In genomic region chr13:30870916-30871712, GRCh38 we compare ENCODE assay signal across 13 cellular contexts. TPM values are rescaled to one million over a fixed set of nuclear protein-coding genes. Genes with fewer than 3 reads are reported as not detected.
DNase-seq lines count a peak whose midpoint lies in the region; ATAC-seq, FAIRE-seq and TF ChIP-seq lines count a peak whose summit lies in the region.
"Had no signal": no experiment of that assay in that cellular context is flagged by ENCODE, and none has a peak within 500 bp of the region (broad histone marks: within the 10 kb centered on the region; RNA-seq: fewer than 3 reads in every experiment).

No MANE protein-coding gene starts in this region.

- H3K27ac ChIP-seq in H1 (ENCODE audit: low read depth, low read length): no peak overlapping the region
- no peak overlapping the region for H3K27ac ChIP-seq in neuronal stem cell (replicated peaks; ENCODE audit: low read length)
- peak overlapping the region; percentile 81 to 91 for H3K27ac ChIP-seq in uterus
- H3K27ac ChIP-seq: 22Rv1 had no signal

- no peak overlapping the region for H4K91ac ChIP-seq in H1 (replicated peaks; ENCODE audit: insufficient read length, low read length)
- no peak overlapping the region for H4K91ac ChIP-seq in neuronal stem cell (ENCODE audit: low read depth, low read length, poor library complexity)

- H3K18ac ChIP-seq in H1 (ENCODE audit: extremely low read depth, low read length) (peak overlapping the region; percentile 71), neuronal stem cell (ENCODE audit: low read length) (peak overlapping the region; percentile 83)

- no peak for TF ChIP-seq RAD21 in H1 (IDR thresholded peaks at IDR 0.05 in 1 of 2, conservative IDR thresholded peaks at IDR 0.05 in 1 of 2; ENCODE audit: low read depth in 2 of 2, low read length in 2 of 2)

- no peak overlapping the region for H2BK20ac ChIP-seq in H1 (ENCODE audit: low read length)

- 83% methylated on average over 26 of the region's 26 CpGs; no CpG with 5 or more reads in 1 of the 2 experiments for WGBS in H1 (ENCODE audit: extremely low coverage in 1 of 2, insufficient coverage in 1 of 2, insufficient read length in 1 of 2, insufficient replicate concordance in 2 of 2, low coverage in 1 of 2, low lambda C conversion rate in 2 of 2, missing lambda C conversion rate in 1 of 2), 2 experiments
- no CpG with 5 or more reads among the region's 26 CpGs for WGBS in neuronal stem cell (ENCODE audit: extremely low coverage in 2 of 2, insufficient read length in 2 of 2, insufficient replicate concordance in 1 of 2), 2 donors

- H3K4ac ChIP-seq in H1 (replicated peaks; ENCODE audit: insufficient read length, low read depth, low read length) (no peak overlapping the region), neuronal stem cell (ENCODE audit: low read length) (peak overlapping the region; percentile 54)

- 0 out of 2 replicates have a peak overlapping the region, but pooled peaks have one; percentile 53 for H2BK15ac ChIP-seq in H1 (ENCODE audit: low read length)
- peak overlapping the region; percentile 57 for H2BK15ac ChIP-seq in neuronal stem cell (ENCODE audit: low read length)

- no peaks in the 10 kb centered on the region for H3K9me3 ChIP-seq in H1 (ENCODE audit: insufficient read depth in 2 of 2, low read depth in 1 of 2, low read length in 1 of 2)
- no peaks in the 10 kb centered on the region for H3K9me3 ChIP-seq in neuronal stem cell (replicated peaks in 1 of 2; ENCODE audit: control insufficient read depth in 2 of 2, insufficient read depth in 1 of 2, low read depth in 1 of 2, low read length in 2 of 2)
- no peaks in the 10 kb centered on the region for H3K9me3 ChIP-seq in uterus

- H2BK120ac ChIP-seq in H1 (replicated peaks; ENCODE audit: low read depth, low read length): no peak overlapping the region
- no peak overlapping the region for H2BK120ac ChIP-seq in neuronal stem cell (ENCODE audit: low read depth, low read length)

- H2BK5ac ChIP-seq in H1 (ENCODE audit: low read depth, low read length) (0 out of 2 replicates have a peak overlapping the region, but pooled peaks have one; percentile 39), neuronal stem cell (ENCODE audit: low read length) (peak overlapping the region; percentile 70)

- H3K4me2 ChIP-seq in H1 (ENCODE audit: insufficient read depth in 1 of 2, low read depth in 2 of 2, low read length in 2 of 2): no peak overlapping the region
- H3K4me2 ChIP-seq in neuronal stem cell (ENCODE audit: insufficient read depth, low read length, poor library complexity, severe bottlenecking): no peak overlapping the region

- H2AK5ac ChIP-seq in H1 (ENCODE audit: low read depth, low read length) (peak overlapping the region; percentile 86; the same call in 1 of the 2 replicates), neuronal stem cell (ENCODE audit: low read depth, low read length) (peak overlapping the region; percentile 66)

- H4K5ac ChIP-seq in H1 (ENCODE audit: insufficient read length, low read depth, low read length): no peak overlapping the region

- H2AFZ ChIP-seq in H1 (ENCODE audit: low read length) (no peak overlapping the region), neuronal stem cell (ENCODE audit: low read length) (peak overlapping the region; percentile 61)
- H2AFZ ChIP-seq: parathyroid adenoma had no signal

- TF ChIP-seq CTCF in H1 (IDR thresholded peaks at IDR 0.05; ENCODE audit: control extremely low read depth in 1 of 3, insufficient read depth in 1 of 3, low read depth in 1 of 3, low read length in 3 of 3) (no peak), uterus (IDR thresholded peaks at IDR 0.05) (no peak)

- 0 out of 2 replicates have a peak overlapping the region, but pooled peaks have one; percentile 9 for H2BK12ac ChIP-seq in H1 (ENCODE audit: low read depth, low read length)
- peak overlapping the region; percentile 48 for H2BK12ac ChIP-seq in neuronal stem cell (ENCODE audit: low read length)

- H3K4me1 ChIP-seq in H1 (replicated peaks in 1 of 4; ENCODE audit: control insufficient read depth in 3 of 4, insufficient read depth in 4 of 4, low read length in 3 of 4): peaks cover 12 to 24% (median 16%) of the 10 kb centered on the region in 4 experiments; a peak in 6 of 7 replicates
- peaks cover 26 to 45% of the 10 kb centered on the region in 2 donors for H3K4me1 ChIP-seq in neuronal stem cell (ENCODE audit: control insufficient read depth in 2 of 2, insufficient read depth in 1 of 2, low read depth in 1 of 2, low read length in 2 of 2)
- H3K4me1 ChIP-seq in uterus: peaks cover 0 to 20% of the 10 kb centered on the region in 2 donors

- ATAC-seq in HG03342 (IDR thresholded peaks at IDR 0.05; ENCODE audit: unreplicated experiment) (no peak), HG03460 (IDR thresholded peaks at IDR 0.05; ENCODE audit: unreplicated experiment) (no peak)

- H3K56ac ChIP-seq in H1 (replicated peaks; ENCODE audit: insufficient read length, low read depth, low read length): no peak overlapping the region

- H4K8ac ChIP-seq in H1 (ENCODE audit: extremely low read depth, insufficient read depth, low read length) (peak overlapping the region; percentile 64), neuronal stem cell (ENCODE audit: low read depth, low read length) (peak overlapping the region; percentile 58)

- H3K79me1 ChIP-seq in H1 (ENCODE audit: low read depth, low read length) (no peaks in the 10 kb centered on the region), neuronal stem cell (ENCODE audit: low read depth, low read length) (no peaks in the 10 kb centered on the region)

- H3K27me3 ChIP-seq in H1 (replicated peaks in 1 of 4; ENCODE audit: control insufficient read depth in 3 of 4, extremely low read depth in 1 of 4, insufficient read depth in 3 of 4, low read length in 3 of 4) (no peaks in the 10 kb centered on the region), neuronal stem cell (ENCODE audit: control insufficient read depth in 3 of 3, insufficient read depth in 3 of 3, low read depth in 1 of 3, low read length in 3 of 3) (no peaks in the 10 kb centered on the region), uterus (no peaks in the 10 kb centered on the region)

- H3K4me3 ChIP-seq in H1 (ENCODE audit: extremely low read depth in 1 of 4, insufficient read depth in 2 of 4, low read depth in 3 of 4, low read length in 4 of 4) (no peak overlapping the region), neuronal stem cell (ENCODE audit: low read length in 2 of 2) (no peak overlapping the region), uterus (no peak overlapping the region)

- no peak overlapping the region for H3K14ac ChIP-seq in H1 (ENCODE audit: insufficient read length)
- H3K14ac ChIP-seq in neuronal stem cell (ENCODE audit: low read length): no peak overlapping the region

- H3K23me2 ChIP-seq in H1 (ENCODE audit: low read depth, low read length): no peaks in the 10 kb centered on the region

- TF ChIP-seq EP300 in H1 (IDR thresholded peaks at IDR 0.05; ENCODE audit: borderline replicate concordance in 1 of 2, low read depth in 2 of 2, low read length in 2 of 2): no peak

- H3K23ac ChIP-seq in H1 (ENCODE audit: insufficient read length): no peak overlapping the region
- H3K23ac ChIP-seq in neuronal stem cell (ENCODE audit: low read depth, low read length, poor library complexity): no peak overlapping the region

- CTCF ChIA-PET in H1 (lab: Charles Lee; ENCODE audit: partially characterized antibody): interaction anchor here (0.8 to 1.5 kb wide), 7 partner anchors 21 to 194 kb away, joined by 3 to 9 read pairs (median 4); partner anchors contain the start of gene MEDAG

- no peaks in the 10 kb centered on the region for H3K79me2 ChIP-seq in H1 (ENCODE audit: control insufficient read depth in 1 of 2, insufficient read depth in 2 of 2, low read length in 2 of 2)
- H3K79me2 ChIP-seq: parathyroid adenoma had no signal

- H3K36me3 ChIP-seq in H1 (ENCODE audit: control insufficient read depth in 2 of 4, insufficient read depth in 4 of 4, low read length in 3 of 4) (no peaks in the 10 kb centered on the region), neuronal stem cell (replicated peaks in 1 of 2; ENCODE audit: control insufficient read depth in 2 of 2, insufficient read depth in 2 of 2, low read length in 2 of 2) (no peaks in the 10 kb centered on the region), uterus (no peaks in the 10 kb centered on the region)

- no peak for TF ChIP-seq POLR2A in H1 (IDR thresholded peaks at IDR 0.05; ENCODE audit: control extremely low read depth in 1 of 2, low read depth in 2 of 2, low read length in 2 of 2)
- TF ChIP-seq POLR2A in uterus (IDR thresholded peaks at IDR 0.05): no peak

- H4K20me1 ChIP-seq in H1 (replicated peaks in 1 of 2; ENCODE audit: control insufficient read depth in 1 of 2, insufficient read depth in 2 of 2, low read length in 2 of 2): no peaks in the 10 kb centered on the region

- intact Hi-C loops in uterus (cut with DNase I; ENCODE audit: low total_unique reads): no loop called here

- H3K9ac ChIP-seq in H1 (replicated peaks in 1 of 4; ENCODE audit: extremely low read depth in 1 of 4, low read depth in 3 of 4, low read length in 3 of 4) (no peak overlapping the region), neuronal stem cell (ENCODE audit: low read depth, low read length, poor library complexity) (no peak overlapping the region)
- H3K9ac ChIP-seq: parathyroid adenoma had no signal

- DNase-seq in DMS 273 (lab: John Stamatoyannopoulos, UW; ENCODE audit: unreplicated experiment): peak; percentile 8
- DNase-seq in DMS 273 treated with DMSO at 0.1 percent for 48 hours (lab: John Stamatoyannopoulos, UW): no peak
- DNase-seq in H1 (ENCODE audit: low read depth in 1 of 2, low spot score in 2 of 2): no peak
- no peak for DNase-seq in neuronal stem cell (ENCODE audit: low spot score)
- DNase-seq in uterus: no peak
- no peak for DNase-seq in kidney glomerular epithelial cell (lab: John Stamatoyannopoulos, UW)
- DNase-seq: CD8-positive, alpha-beta memory T cell; central memory CD4-positive, alpha-beta T cell had no signal

- POLR2A ChIA-PET in H1 (lab: Charles Lee; ENCODE audit: partially characterized antibody): interaction anchor here (1.1 to 2.0 kb wide), 2 partner anchors 8 to 13 kb away, joined by 4 to 15 read pairs; no protein-coding TSS in a partner anchor

- no peak for FAIRE-seq in H1 (lab: Jason Lieb, UNC)

TF ChIP-seq in H1, 55 proteins besides CTCF, POLR2A, EP300 and RAD21:
- TF ChIP-seq NRF1 (IDR thresholded peaks at IDR 0.05; ENCODE audit: low read depth, low read length) (no peak), TCF12 (IDR thresholded peaks at IDR 0.05; ENCODE audit: low read depth, low read length) (0 out of 2 replicates have a peak, but pooled peaks have one; percentile 41)

RNA-seq across cellular contexts. Expression of gene MEDAG, which starts 35.0 kb away (rescaled TPM):
- total RNA-seq in H1 (2021; fragmentation: NEBNext Ultra II Directional; extraction: Animal tissue kit (Norgen Biotek cat#: 25700)): 1.6 and 2.1 TPM in 2 replicates
- 2.4 and 3.1 TPM in 2 replicates for polyA plus RNA-seq in H1 (2011; rRNA removed)
- 3.1 TPM for polyA plus RNA-seq in H1 (2011; cell fraction: cytosol; rRNA removed)
- polyA plus RNA-seq in H1 (2011; cell fraction: nucleus; rRNA removed): 1.7 TPM
- 2.0 to 3.1 TPM (median 2.5 TPM) in 4 replicates for polyA plus RNA-seq in H1 (2012, experiment 1 of 2)
- 0.75 TPM for polyA plus RNA-seq in H1 (2012, experiment 2 of 2)
- polyA plus RNA-seq in H1 (2013, experiment 1 of 2): 1.2 TPM
- polyA plus RNA-seq in H1 (2013, experiment 2 of 2): 1.6 TPM
- polyA minus RNA-seq in H1 (2011; rRNA and poly(A)+ RNA removed): 1.8 TPM in 2 replicates
- 1.2 TPM for polyA minus RNA-seq in H1 (2011; cell fraction: cytosol; rRNA and poly(A)+ RNA removed)
- polyA minus RNA-seq in H1 (2011; cell fraction: nucleus; rRNA and poly(A)+ RNA removed): 1.4 TPM
- polyA plus RNA-seq in neuronal stem cell (2013, experiment 1 of 2): 0.31 TPM
- 0.18 TPM for polyA plus RNA-seq in neuronal stem cell (2013, experiment 2 of 2)
- 10 to 100 TPM; 16.5 to 45.9 (median 19.1) TPM for total RNA-seq in uterus
- total RNA-seq: CD8-positive, alpha-beta memory T cell; SK-MEL-5 had no signal
- polyA plus RNA-seq: CD8-positive, alpha-beta memory T cell had no signal

Comparison
In these comparisons a context has a peak if more than half of its experiments do, and no peak if none do; other contexts are left out.
1. H3K27ac ChIP-seq: peak in uterus (2 of 2); none in H1 (single experiment) and neuronal stem cell (single experiment).